11 cellular contexts compared by ENCODE assay signal in the genomic region with DNA sequence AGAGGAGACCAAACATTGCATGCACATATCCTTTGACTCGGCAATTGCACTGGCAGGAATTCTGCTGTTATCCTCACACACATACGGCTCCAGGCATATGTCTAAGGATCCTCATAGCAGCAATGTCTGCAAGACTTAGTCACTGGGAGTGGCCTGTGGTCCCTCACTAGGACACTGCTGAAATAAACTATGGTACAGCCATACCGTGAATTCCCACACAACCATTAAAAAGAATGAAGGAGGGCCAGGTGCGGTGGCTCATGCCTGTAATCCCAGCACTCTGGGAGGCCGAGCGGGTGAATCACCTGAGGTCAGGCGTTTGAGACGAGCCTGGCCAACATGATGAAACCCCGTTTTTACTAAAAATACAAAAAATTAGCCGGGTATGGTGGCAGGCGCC.
DNase-seq lines count a peak whose midpoint lies in the region; ATAC-seq lines count a peak whose summit lies in the region.
"Had no signal": no experiment of that assay in that cellular context is flagged by ENCODE, and none has a peak within 500 bp of the region (broad histone marks: within the 10 kb centered on the region; RNA-seq: fewer than 3 reads in every experiment).

No MANE protein-coding gene starts in this region.

- H2BK15ac ChIP-seq in mesenchymal stem cell (ENCODE audit: low read depth, poor library complexity, severe bottlenecking), result no peak overlapping the region

- H2BK5ac ChIP-seq in mesenchymal stem cell (ENCODE audit: low read depth, low read length, poor library complexity, severe bottlenecking), result no peak overlapping the region

- H3K4me1 ChIP-seq in mesenchymal stem cell (ENCODE audit: control insufficient read depth, insufficient read depth, low read depth, low read length), result peaks cover 49% of the 10 kb centered on the region

- H3K14ac ChIP-seq in mesenchymal stem cell (ENCODE audit: low read length in 2 of 2), result no peak overlapping the region

- H3K9me3 ChIP-seq in mesenchymal stem cell (ENCODE audit: control insufficient read depth, low read length), result peaks cover 2% of the 10 kb centered on the region
- H3K9me3 ChIP-seq: suprapubic skin had no signal

- H3K18ac ChIP-seq in mesenchymal stem cell (ENCODE audit: low read depth in 1 of 2, low read length in 2 of 2), result peak overlapping the region in 1 of 2 experiments; percentile 41

- H2AK5ac ChIP-seq in mesenchymal stem cell (ENCODE audit: low read length, severe bottlenecking), result no peak overlapping the region

- peak overlapping the region; percentile 6 to 89 for H2BK12ac ChIP-seq in mesenchymal stem cell (ENCODE audit: low read length in 2 of 2)

- WGBS in mesenchymal stem cell, result 26% methylated on average over 11 of the region's 11 CpGs

- no peak overlapping the region for H3K4me2 ChIP-seq in mesenchymal stem cell (ENCODE audit: low read length, poor library complexity, severe bottlenecking)

- ATAC-seq in GM18870 (IDR thresholded peaks at IDR 0.05; ENCODE audit: unreplicated experiment), result no peak

- no peak overlapping the region for H3K4ac ChIP-seq in mesenchymal stem cell (ENCODE audit: low read depth in 1 of 2, low read length in 2 of 2)

- peak overlapping the region; percentile 80 for H3K27ac ChIP-seq in mesenchymal stem cell (ENCODE audit: low read length, poor library complexity, severe bottlenecking)
- H3K27ac ChIP-seq: suprapubic skin had no signal

- H4K8ac ChIP-seq in mesenchymal stem cell (ENCODE audit: low read length), result no peak overlapping the region

- no peak overlapping the region for H3K4me3 ChIP-seq in mesenchymal stem cell (ENCODE audit: insufficient read depth in 1 of 2, low read depth in 1 of 2, low read length in 2 of 2)
- H3K4me3 ChIP-seq: suprapubic skin had no signal

- H2AFZ ChIP-seq in mesenchymal stem cell (ENCODE audit: low read depth, low read length), result no peak overlapping the region

- H3K79me1 ChIP-seq in mesenchymal stem cell (replicated peaks; ENCODE audit: low read length, poor library complexity, severe bottlenecking), result peaks cover 3% of the 10 kb centered on the region

- H3K9ac ChIP-seq in mesenchymal stem cell (ENCODE audit: low read length), result no peak overlapping the region

- H3K23ac ChIP-seq in mesenchymal stem cell (ENCODE audit: low read length in 2 of 2), result no peak overlapping the region

- peak; percentile 63 for DNase-seq in AG08396 (ENCODE audit: low spot score)
- DNase-seq in HK-2 (ENCODE audit: unreplicated experiment), result peak; percentile 90
- peak; percentile 86 for DNase-seq in astrocyte of the hippocampus (ENCODE audit: low read depth, low spot score)
- DNase-seq in mesenchymal stem cell, result peak; percentile 89
- DNase-seq in NCI-H1092 treated with DMSO at 0.1 percent for 48 hours (lab: John Stamatoyannopoulos, UW), result no peak
- DNase-seq in hippocampal formation (lab: John Stamatoyannopoulos, UW), result no peak
- no peak for DNase-seq in iPS-NIHi11 (ENCODE audit: low spot score)
- DNase-seq: NCI-H2171 treated with DMSO at 0.1 percent for 48 hours, T-helper 1 cell had no signal

- no peak overlapping the region for H2BK120ac ChIP-seq in mesenchymal stem cell (ENCODE audit: low read depth, low read length)

- no peak overlapping the region for H4K91ac ChIP-seq in mesenchymal stem cell (ENCODE audit: low read length)

- no peaks in the 10 kb centered on the region for H3K27me3 ChIP-seq in mesenchymal stem cell (ENCODE audit: control insufficient read depth in 1 of 2, insufficient read depth in 1 of 2, low read length in 2 of 2)
- H3K27me3 ChIP-seq: suprapubic skin had no signal

- H3K36me3 ChIP-seq in mesenchymal stem cell (ENCODE audit: control insufficient read depth in 1 of 2, insufficient read depth in 2 of 2, low read depth in 1 of 2, low read length in 2 of 2), result no peaks in the 10 kb centered on the region
- H3K36me3 ChIP-seq: suprapubic skin had no signal

Comparison
In these comparisons a context has a peak if more than half of its experiments do, and no peak if none do; other contexts are left out.
1. DNase-seq: peak in AG08396 (single experiment), HK-2 (single experiment), astrocyte of the hippocampus (single experiment) and mesenchymal stem cell (single experiment); none in NCI-H1092 treated with DMSO at 0.1 percent for 48 hours (single experiment), hippocampal formation (0 of 2) and iPS-NIHi11 (single experiment).